15 cellular contexts compared by ENCODE assay signal in genomic region chr20:60787264-60787663, GRCh38.
DNase-seq lines count a peak whose midpoint lies in the region; ATAC-seq and TF ChIP-seq lines count a peak whose summit lies in the region.
"Had no signal": no experiment of that assay in that cellular context is flagged by ENCODE, and none has a peak within 500 bp of the region (broad histone marks: within the 10 kb centered on the region; RNA-seq: fewer than 3 reads in every experiment).

No MANE protein-coding gene starts in this region.

- no peaks in the 10 kb centered on the region for H3K9me3 ChIP-seq in esophagus muscularis mucosa
- H3K9me3 ChIP-seq: BE2C, HAP-1 had no signal

- H3K9me3 Mint-ChIP-seq in chondrocyte (ENCODE audit: low read depth), result no peaks in the 10 kb centered on the region
- H3K9me3 Mint-ChIP-seq: CD8-positive, alpha-beta memory T cell had no signal

- H3K27ac Mint-ChIP-seq in chondrocyte (ENCODE audit: unreplicated experiment), result no peak overlapping the region
- H3K27ac Mint-ChIP-seq: CD4-positive, CD25-positive, alpha-beta regulatory T cell; CD8-positive, alpha-beta memory T cell had no signal

- intact Hi-C loops in esophagus muscularis mucosa (cut with DNase I) (no loop called here), sciatic nerve (cut with DNase I) (no loop called here)

- H3K36me3 Mint-ChIP-seq in chondrocyte (ENCODE audit: low read depth), result no peaks in the 10 kb centered on the region
- H3K36me3 Mint-ChIP-seq: CD4-positive, CD25-positive, alpha-beta regulatory T cell; CD8-positive, alpha-beta memory T cell had no signal

- no peak for TF ChIP-seq EP300 in esophagus muscularis mucosa (IDR thresholded peaks at IDR 0.05)

- H3K4me3 ChIP-seq in esophagus muscularis mucosa, result no peak overlapping the region
- H3K4me3 ChIP-seq: HAP-1 had no signal

- H3K4me1 Mint-ChIP-seq in chondrocyte (ENCODE audit: low read depth), result no peaks in the 10 kb centered on the region
- H3K4me1 Mint-ChIP-seq: CD4-positive, CD25-positive, alpha-beta regulatory T cell; CD8-positive, alpha-beta memory T cell had no signal

- TF ChIP-seq CTCF in esophagus muscularis mucosa (IDR thresholded peaks at IDR 0.05), result no peak
- TF ChIP-seq CTCF in chondrocyte (IDR thresholded peaks at IDR 0.05), result no peak

- whole genome bisulfite sequencing in esophagus muscularis mucosa, result 11% methylated on average over 3 of the region's 4 CpGs

- DNase-seq in GM03348 (ENCODE audit: low spot score) (peak; percentile 64), esophagus muscularis mucosa (ENCODE audit: extremely low spot score) (no peak), sciatic nerve (ENCODE audit: low spot score) (no peak), chondrocyte (ENCODE audit: low spot score) (no peak), MV-4-11 (lab: John Stamatoyannopoulos, UW) (no peak)
- DNase-seq: BE2C; C1 segment of cervical spinal cord; CD4-positive, CD25-positive, alpha-beta regulatory T cell; CD8-positive, alpha-beta memory T cell; COR-L47; DMS 273 treated with DMSO at 0.1 percent for 48 hours; DMS53; DND-41 had no signal

- no peaks in the 10 kb centered on the region for H3K36me3 ChIP-seq in esophagus muscularis mucosa
- H3K36me3 ChIP-seq: BE2C, HAP-1 had no signal

- peaks cover 0 to 32% (median 27%) of the 10 kb centered on the region in 4 donors for H3K4me1 ChIP-seq in esophagus muscularis mucosa
- H3K4me1 ChIP-seq: BE2C, HAP-1 had no signal

- TF ChIP-seq POLR2A in esophagus muscularis mucosa (IDR thresholded peaks at IDR 0.05; ENCODE audit: low read depth), result no peak

- peak overlapping the region in 3 of 4 donors; percentile 44 to 48 (median 44) for H3K27ac ChIP-seq in esophagus muscularis mucosa (replicated peaks in 1 of 4)

- no peak overlapping the region for H3K4me3 Mint-ChIP-seq in chondrocyte (ENCODE audit: unreplicated experiment)
- H3K4me3 Mint-ChIP-seq: CD4-positive, CD25-positive, alpha-beta regulatory T cell; CD8-positive, alpha-beta memory T cell had no signal

- H3K27me3 ChIP-seq in esophagus muscularis mucosa, result no peaks in the 10 kb centered on the region
- H3K27me3 ChIP-seq: BE2C had no signal

- H3K27me3 Mint-ChIP-seq in chondrocyte (ENCODE audit: low read depth), result peaks cover 10% of the 10 kb centered on the region
- H3K27me3 Mint-ChIP-seq: CD4-positive, CD25-positive, alpha-beta regulatory T cell had no signal

- ATAC-seq in sciatic nerve (peak; percentile 55), GM21529 (IDR thresholded peaks at IDR 0.05; ENCODE audit: unreplicated experiment) (no peak)
